Comparison of ENCODE assay signal across 14 cellular contexts in the genomic region with DNA sequence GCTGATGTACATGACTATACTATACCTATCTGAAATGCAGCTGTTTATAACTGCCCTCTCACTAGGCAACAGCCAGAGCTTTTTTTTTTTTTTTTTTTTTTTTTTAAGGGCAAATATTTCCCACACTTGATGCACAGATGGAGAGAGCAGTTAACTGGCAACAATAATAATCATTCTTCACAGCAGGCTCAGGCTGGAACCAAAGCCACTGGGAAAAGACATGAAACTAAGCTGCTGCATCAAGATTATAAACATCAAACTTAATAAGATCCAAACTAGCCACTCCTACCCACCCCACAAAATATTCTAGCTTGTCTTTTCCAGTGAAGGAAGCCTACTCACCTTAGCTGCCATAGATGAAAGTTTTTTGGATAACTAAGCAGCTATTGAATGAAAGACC.
"Had no signal": no experiment of that assay in that cellular context is flagged by ENCODE, and none has a peak within 500 bp of the region (broad histone marks: within the 10 kb centered on the region; RNA-seq: fewer than 3 reads in every experiment).

No MANE protein-coding gene starts in this region.

- H3K9me3 ChIP-seq: gastroesophageal sphincter, thoracic aorta, upper lobe of right lung had no signal

- H3K36me3 ChIP-seq: gastroesophageal sphincter, thoracic aorta, upper lobe of right lung had no signal

- H3K27ac ChIP-seq: epithelial cell of prostate, gastroesophageal sphincter, thoracic aorta, upper lobe of right lung had no signal

- H3K4me1 ChIP-seq: gastroesophageal sphincter, upper lobe of right lung had no signal

- DNase-seq: activated naive CD4-positive, alpha-beta T cell; activated naive CD8-positive, alpha-beta T cell treated with anti-CD3 and anti-CD28 coated beads for 36 hours; activated T-cell treated with anti-CD3 and anti-CD28 coated beads, Interleukin-2, amount 50 U/mL, for 1 hour; head of caudate nucleus; hypothalamus; left ventricle myocardium superior; mammary epithelial cell; naive thymus-derived CD8-positive, alpha-beta T cell; stimulated activated CD4-positive, alpha-beta T cell treated with anti-CD3 and anti-CD28 coated beads, Interleukin-4, amount 100 ng/mL, for 24 hours; stimulated activated naive CD4-positive, alpha-beta T cell treated with Interleukin-2 at 50 U/mL for 16 hours; upper lobe of right lung had no signal

- H3K27me3 ChIP-seq: gastroesophageal sphincter, upper lobe of right lung had no signal

- H3K4me3 ChIP-seq: gastroesophageal sphincter, thoracic aorta, upper lobe of right lung had no signal

- ATAC-seq: gastroesophageal sphincter; left ventricle myocardium superior; naive thymus-derived CD8-positive, alpha-beta T cell; upper lobe of right lung had no signal
